In genomic region chr20:36149469-36149868, GRCh38 we compare ENCODE assay signal across 26 cellular contexts. TPM values are rescaled to one million over a fixed set of nuclear protein-coding genes. Genes with fewer than 3 reads are reported as not detected.
DNase-seq lines count a peak whose midpoint lies in the region; ATAC-seq, FAIRE-seq and TF ChIP-seq lines count a peak whose summit lies in the region.
"Had no signal": no experiment of that assay in that cellular context is flagged by ENCODE, and none has a peak within 500 bp of the region (broad histone marks: within the 10 kb centered on the region; RNA-seq: fewer than 3 reads in every experiment).

No MANE protein-coding gene starts in this region.

- H2AFZ ChIP-seq in HepG2 (ENCODE audit: low read length) = no peak overlapping the region
- H2AFZ ChIP-seq: GM23338 had no signal

- H3K9me3 ChIP-seq in MG63 (no peaks in the 10 kb centered on the region), endodermal cell (ENCODE audit: control insufficient read depth, low read length) (no peaks in the 10 kb centered on the region), HepG2 (ENCODE audit: low read length) (no peaks in the 10 kb centered on the region), thoracic aorta (no peaks in the 10 kb centered on the region)
- H3K9me3 ChIP-seq: body of pancreas, vagina had no signal

- H3K79me2 ChIP-seq in HepG2 (ENCODE audit: insufficient read depth, low read length) = no peaks in the 10 kb centered on the region

- H3K4me2 ChIP-seq in HepG2 (ENCODE audit: low read depth, low read length) = peak overlapping the region; percentile 38
- H3K4me2 ChIP-seq: GM23338 had no signal

- no peaks in the 10 kb centered on the region for H3K4me1 ChIP-seq in endodermal cell (ENCODE audit: control insufficient read depth, insufficient read depth, low read length)
- H3K4me1 ChIP-seq in HepG2 (ENCODE audit: insufficient read depth, low read length) = peaks cover 97% of the 10 kb centered on the region
- peaks cover 21 to 88% of the 10 kb centered on the region in 2 donors for H3K4me1 ChIP-seq in thoracic aorta (ENCODE audit: control insufficient read depth in 1 of 2, low read depth in 2 of 2)

- POLR2A ChIA-PET in HepG2 (lab: Yijun Ruan, JAX) = interaction anchor here (0.9 to 2.0 kb wide), 2 partner anchors 34 to 195 kb away, joined by 3 to 6 read pairs; partner anchors contain the start of gene SCAND1

- H3K27ac ChIP-seq in endodermal cell (ENCODE audit: low read depth, low read length) = no peak overlapping the region
- no peak overlapping the region for H3K27ac ChIP-seq in HepG2 (ENCODE audit: extremely low read length, insufficient read depth, low read length)
- peak overlapping the region in 1 of 2 donors; percentile 29 for H3K27ac ChIP-seq in thoracic aorta
- H3K27ac ChIP-seq: vagina had no signal

- H3K36me3 ChIP-seq in MG63 (no peaks in the 10 kb centered on the region), endodermal cell (ENCODE audit: control insufficient read depth, insufficient read depth, low read length) (no peaks in the 10 kb centered on the region), HepG2 (replicated peaks in 1 of 2; ENCODE audit: control insufficient read depth in 1 of 2, insufficient read depth in 2 of 2, low read length in 2 of 2) (no peaks in the 10 kb centered on the region), thoracic aorta (no peaks in the 10 kb centered on the region)
- H3K36me3 ChIP-seq: vagina had no signal

- BruUV-seq in HepG2 (replicated peaks; lab: Mats Ljungman, UMichigan) = no TSS peak

- TF ChIP-seq POLR2A in HepG2 (IDR thresholded peaks at IDR 0.05; ENCODE audit: insufficient read depth in 1 of 2, low read depth in 2 of 2, low read length in 2 of 2) (no peak), H54 (IDR thresholded peaks at IDR 0.05; ENCODE audit: low read depth, low read length) (no peak)

- H4K20me1 ChIP-seq in HepG2 (ENCODE audit: insufficient read depth, low read length) = no peaks in the 10 kb centered on the region

- TF ChIP-seq RAD21 in HepG2 (CRISPR knock-in tag; IDR thresholded peaks at IDR 0.05) = no peak

- H3K9ac ChIP-seq in endodermal cell (ENCODE audit: extremely low read depth, low read length, poor library complexity, severe bottlenecking) (no peak overlapping the region), HepG2 (ENCODE audit: insufficient read depth, low read depth, low read length) (no peak overlapping the region)

- no peaks in the 10 kb centered on the region for H3K36me3 Mint-ChIP-seq in endodermal cell (ENCODE audit: low read depth)
- H3K36me3 Mint-ChIP-seq: activated CD4-positive, alpha-beta memory T cell treated with anti-CD3 and anti-CD28 coated beads for 36 hours; activated naive CD8-positive, alpha-beta T cell treated with anti-CD3 and anti-CD28 coated beads, Interleukin-2, amount 10 ng/mL, durations not matched to agents 7 days and 5 days; naive B cell had no signal

- no peaks in the 10 kb centered on the region for H3K27me3 ChIP-seq in MG63
- H3K27me3 ChIP-seq in endodermal cell (ENCODE audit: control insufficient read depth, insufficient read depth, low read length, poor library complexity, severe bottlenecking) = peaks cover 14% of the 10 kb centered on the region
- H3K27me3 ChIP-seq in HepG2 (ENCODE audit: control insufficient read depth in 1 of 2, insufficient read depth in 2 of 2, low read length in 2 of 2) = no peaks in the 10 kb centered on the region; a peak in 1 of 5 replicates
- H3K27me3 ChIP-seq in thoracic aorta (replicated peaks; ENCODE audit: insufficient read depth) = no peaks in the 10 kb centered on the region
- H3K27me3 ChIP-seq: body of pancreas, vagina had no signal

- DNase-seq in MG63 (peak; percentile 83), endodermal cell (peak; percentile 37), HepG2 (ENCODE audit: low spot score) (no peak), thoracic aorta (ENCODE audit: low spot score) (peak; percentile 51), H54 (ENCODE audit: insufficient read length, low spot score) (no peak), NCI-H1436 treated with DMSO at 0.1 percent for 48 hours (lab: John Stamatoyannopoulos, UW) (no peak)
- DNase-seq: activated B cell treated with CpG ODN at 0.5 μM for 24 hours; activated CD4-positive, alpha-beta memory T cell treated with anti-CD3 and anti-CD28 coated beads for 36 hours; activated effector memory CD4-positive, alpha-beta T cell treated with Interleukin-2 at 50 U/mL for 16 hours; activated naive CD8-positive, alpha-beta T cell treated with anti-CD3 and anti-CD28 coated beads, Interleukin-2, amount 10 ng/mL, durations not matched to agents 7 days and 5 days; CD4-positive, alpha-beta T cell; DMS79; effector memory CD4-positive, alpha-beta T cell; foreskin melanocyte; naive B cell; NCI-H1436; NCI-H526; retina; stimulated activated CD8-positive, alpha-beta memory T cell treated with anti-CD3 and anti-CD28 coated beads, Interleukin-4, amount 100 ng/mL, for 48 hours had no signal

- peaks cover 20% of the 10 kb centered on the region for H3K27me3 Mint-ChIP-seq in endodermal cell (ENCODE audit: insufficient read depth)

- no peaks in the 10 kb centered on the region for H3K4me1 Mint-ChIP-seq in endodermal cell
- H3K4me1 Mint-ChIP-seq: activated B cell treated with CpG ODN at 0.5 μM for 24 hours had no signal

- no peak for FAIRE-seq in HepG2 (lab: Jason Lieb, UNC)
- no peak for FAIRE-seq in H54 (lab: Jason Lieb, UNC)
- FAIRE-seq: GM12878, islet of Langerhans had no signal

- no peak for ATAC-seq in HepG2
- ATAC-seq in thoracic aorta (ENCODE audit: insufficient number of reproducible peaks, low FRiP score, low read depth) = no peak
- ATAC-seq in GM21576 (IDR thresholded peaks at IDR 0.05; ENCODE audit: unreplicated experiment) = no peak
- ATAC-seq: body of pancreas, esophagus mucosa, GM12878, GM23338 had no signal

- TF ChIP-seq EP300 in HepG2 (IDR thresholded peaks at IDR 0.05; ENCODE audit: low read depth in 2 of 2, low read length in 2 of 2) (no peak), HepG2 (CRISPR knock-in tag; IDR thresholded peaks at IDR 0.05; ENCODE audit: borderline replicate concordance) (no peak)

- CTCF ChIA-PET in HepG2 (lab: Yijun Ruan, JAX; ENCODE audit: low intra/inter-chr PET ratio, low total read pairs) = no interaction called here

- H3K4me3 ChIP-seq in MG63 = no peak overlapping the region
- H3K4me3 ChIP-seq in endodermal cell (ENCODE audit: low read length) = no peak overlapping the region
- H3K4me3 ChIP-seq in HepG2 (replicated peaks in 1 of 3; ENCODE audit: insufficient read depth in 1 of 3, low read depth in 2 of 3, low read length in 3 of 3) = peak overlapping the region in 1 of 3 experiments; percentile 21; a peak in 1 of 6 replicates
- H3K4me3 ChIP-seq in thoracic aorta = no peak overlapping the region
- H3K4me3 ChIP-seq: body of pancreas, GM12878, GM23338, vagina had no signal

- TF ChIP-seq CTCF in endodermal cell (conservative IDR thresholded peaks at IDR 0.05) (no peak), HepG2 (CRISPR knock-in tag; IDR thresholded peaks at IDR 0.05) (no peak), thoracic aorta (IDR thresholded peaks at IDR 0.05) (no peak)

- 84 to 90% methylated on average over 2 to 3 of the region's 3 CpGs for WGBS in endodermal cell (ENCODE audit: insufficient coverage in 1 of 2, insufficient read length in 1 of 2), 2 experiments
- 11% methylated on average over 3 of the region's 3 CpGs for WGBS in HepG2 (ENCODE audit: low lambda C conversion rate)

- intact Hi-C loops in HepG2 (cut with micrococcal nuclease; ENCODE audit: unreplicated experiment) = no loop called here

- in situ Hi-C loops in HepG2 (cut with HindIII; ENCODE audit: extremely low pct_ligation_motif_present, low pct_unique_long_range_greater_than_20kb) = no loop called here

- H3K4me3 Mint-ChIP-seq in endodermal cell = no peak overlapping the region
- H3K4me3 Mint-ChIP-seq: activated B cell treated with CpG ODN at 0.5 μM for 24 hours; activated CD4-positive, alpha-beta memory T cell treated with anti-CD3 and anti-CD28 coated beads for 36 hours; activated naive CD8-positive, alpha-beta T cell treated with anti-CD3 and anti-CD28 coated beads, Interleukin-2, amount 10 ng/mL, durations not matched to agents 7 days and 5 days; CD4-positive, alpha-beta T cell; GM23338; naive B cell had no signal

- no peak overlapping the region for H3K27ac Mint-ChIP-seq in endodermal cell
- H3K27ac Mint-ChIP-seq: activated B cell treated with CpG ODN at 0.5 μM for 24 hours; activated CD4-positive, alpha-beta memory T cell treated with anti-CD3 and anti-CD28 coated beads for 36 hours; activated naive CD8-positive, alpha-beta T cell treated with anti-CD3 and anti-CD28 coated beads, Interleukin-2, amount 10 ng/mL, durations not matched to agents 7 days and 5 days; CD4-positive, alpha-beta T cell; GM23338 had no signal

- H3K9me3 Mint-ChIP-seq in endodermal cell = no peaks in the 10 kb centered on the region
- H3K9me3 Mint-ChIP-seq: activated B cell treated with CpG ODN at 0.5 μM for 24 hours; activated CD4-positive, alpha-beta memory T cell treated with anti-CD3 and anti-CD28 coated beads for 36 hours; activated naive CD8-positive, alpha-beta T cell treated with anti-CD3 and anti-CD28 coated beads, Interleukin-2, amount 10 ng/mL, durations not matched to agents 7 days and 5 days; CD4-positive, alpha-beta T cell; GM23338; naive B cell had no signal

RNA-seq across cellular contexts. Expression of gene EPB41L1, which starts 5.1 kb away (rescaled TPM):
- total RNA-seq in MG63 (2014; rRNA removed; shearing (Covaris generic); ENCODE audit: low replicate concordance) = 11.7 and 22.9 TPM in 2 replicates
- total RNA-seq in endodermal cell (10 to 100 TPM; 32.3 to 36.7 TPM), HepG2 (2016; rRNA removed; fragmentation: Illumina TruSeq; extraction: Trizol) (16.7 and 20.8 TPM in 2 replicates), thoracic aorta (100 to 1,000 TPM in 1 of 2 donors, 10 to 100 TPM in 1; 81.1 to 102 TPM)
- 43.7 TPM for polyA plus RNA-seq in endodermal cell (2013, experiment 1 of 2)
- 36.7 TPM for polyA plus RNA-seq in endodermal cell (2013, experiment 2 of 2)
- total RNA-seq in HepG2 (2016; cell fraction: cytosol; rRNA removed; fragmentation: Illumina TruSeq; extraction: Trizol; ENCODE audit: low read depth) = 17.4 and 17.7 TPM in 2 replicates
- total RNA-seq in HepG2 (2016; cell fraction: insoluble cytoplasmic fraction; rRNA removed; fragmentation: Illumina TruSeq; extraction: Trizol) = 14.4 and 18.0 TPM in 2 replicates
- total RNA-seq in HepG2 (2016; cell fraction: membrane; rRNA removed; fragmentation: Illumina TruSeq; extraction: Trizol) = 56.5 and 60.6 TPM in 2 replicates
- total RNA-seq in HepG2 (2016; cell fraction: nucleus; rRNA removed; fragmentation: Illumina TruSeq; extraction: Trizol) = 12.9 and 17.3 TPM in 2 replicates
- polyA plus RNA-seq in HepG2 (2011; rRNA removed) = 39.0 and 53.0 TPM in 2 replicates
- 32.6 and 36.6 TPM in 2 replicates for polyA plus RNA-seq in HepG2 (2011; cell fraction: cytosol; rRNA removed)
- polyA plus RNA-seq in HepG2 (2011; cell fraction: nucleus; rRNA removed) = 28.0 and 46.3 TPM in 2 replicates
- polyA plus RNA-seq in HepG2 (2012) = 66.5 and 66.8 TPM in 2 replicates
- 51.2 and 58.4 TPM in 2 replicates for polyA plus RNA-seq in HepG2 (2016; cell fraction: cytosol; fragmentation: Illumina TruSeq; extraction: Trizol; ENCODE audit: low read depth)
- polyA plus RNA-seq in HepG2 (2016; cell fraction: insoluble cytoplasmic fraction; fragmentation: Illumina TruSeq; extraction: Trizol; ENCODE audit: low read depth) = 34.8 and 53.2 TPM in 2 replicates
- 96.9 and 114 TPM in 2 replicates for polyA plus RNA-seq in HepG2 (2016; cell fraction: membrane; fragmentation: Illumina TruSeq; extraction: Trizol; ENCODE audit: low read depth)
- polyA plus RNA-seq in HepG2 (2016; cell fraction: nucleus; fragmentation: Illumina TruSeq; extraction: Trizol; ENCODE audit: insufficient read depth, low read depth) = 24.4 and 28.5 TPM in 2 replicates
- 15.0 and 50.3 TPM in 2 replicates for polyA minus RNA-seq in HepG2 (2011; rRNA and poly(A)+ RNA removed; ENCODE audit: low replicate concordance)
- 28.8 and 48.7 TPM in 2 replicates for polyA minus RNA-seq in HepG2 (2011; cell fraction: cytosol; rRNA and poly(A)+ RNA removed)
- 20.4 and 20.9 TPM in 2 replicates for polyA minus RNA-seq in HepG2 (2011; cell fraction: nucleus; rRNA and poly(A)+ RNA removed)

Comparison
In these comparisons a context has a peak if more than half of its experiments do, and no peak if none do; other contexts are left out.
1. DNase-seq: peak in MG63 (single experiment), endodermal cell (single experiment) and thoracic aorta (single experiment); none in HepG2 (single experiment), H54 (single experiment) and NCI-H1436 treated with DMSO at 0.1 percent for 48 hours (single experiment).